In genomic region chr13:25462301-25463125, GRCh38 we compare ENCODE assay signal across 15 cellular contexts.
DNase-seq lines count a peak whose midpoint lies in the region; ATAC-seq and TF ChIP-seq lines count a peak whose summit lies in the region.
"Had no signal": no experiment of that assay in that cellular context is flagged by ENCODE, and none has a peak within 500 bp of the region (broad histone marks: within the 10 kb centered on the region; RNA-seq: fewer than 3 reads in every experiment).

No MANE protein-coding gene starts in this region.

- H2BK120ac ChIP-seq in IMR-90 (ENCODE audit: low read depth, low read length), result no peak overlapping the region

- H4K91ac ChIP-seq in IMR-90 (ENCODE audit: insufficient read depth, low read depth, low read length), result no peak overlapping the region

- H3K4me2 ChIP-seq in IMR-90 (ENCODE audit: low read depth, low read length) (no peak overlapping the region), mammary epithelial cell (ENCODE audit: insufficient read depth, low read depth, low read length) (peak overlapping the region; percentile 19)
- H3K4me2 ChIP-seq: PC-9, SK-N-SH had no signal

- H3K4me1 ChIP-seq in IMR-90 (ENCODE audit: control insufficient read depth, insufficient read depth, low read length), result no peaks in the 10 kb centered on the region
- peaks cover 40% of the 10 kb centered on the region for H3K4me1 ChIP-seq in mammary epithelial cell (ENCODE audit: insufficient read depth, low read length)
- H3K4me1 ChIP-seq in adrenal gland (replicated peaks in 1 of 2), result no peaks in the 10 kb centered on the region
- no peaks in the 10 kb centered on the region for H3K4me1 ChIP-seq in BE2C

- no peak overlapping the region for H3K56ac ChIP-seq in IMR-90 (ENCODE audit: extremely low read depth, insufficient read depth, low read length)

- H3K18ac ChIP-seq in IMR-90 (ENCODE audit: low read depth, low read length), result no peak overlapping the region

- H3K9ac ChIP-seq in IMR-90 (ENCODE audit: low read depth, low read length), result no peak overlapping the region
- H3K9ac ChIP-seq in mammary epithelial cell (ENCODE audit: insufficient read depth, low read length), result no peak overlapping the region
- H3K9ac ChIP-seq: SK-N-SH had no signal

- BruUV-seq in IMR-90 (replicated peaks; lab: Mats Ljungman, UMichigan) (no TSS peak), mammary epithelial cell (replicated peaks; lab: Mats Ljungman, UMichigan) (no TSS peak)

- H2AK5ac ChIP-seq in IMR-90 (ENCODE audit: low read depth, low read length), result no peak overlapping the region

- no peak overlapping the region for H2BK20ac ChIP-seq in IMR-90 (ENCODE audit: low read depth, low read length)

- no peak overlapping the region for H2BK5ac ChIP-seq in IMR-90 (ENCODE audit: low read depth, low read length, poor library complexity, severe bottlenecking)

- no peaks in the 10 kb centered on the region for H3K79me2 ChIP-seq in mammary epithelial cell (ENCODE audit: insufficient read depth, low read length)

- H3K9me1 ChIP-seq in IMR-90 (ENCODE audit: insufficient read depth, low read length), result no peaks in the 10 kb centered on the region

- ATAC-seq in IMR-90 (ENCODE audit: low read depth) (no peak), HG03025 (IDR thresholded peaks at IDR 0.05; ENCODE audit: low FRiP score, unreplicated experiment) (no peak)

- in situ Hi-C loops in IMR-90 (cut with MboI; ENCODE audit: low sequenced_read_pairs), result no loop called here
- in situ Hi-C loops in mammary epithelial cell (cut with MboI; ENCODE audit: low sequenced_read_pairs in 2 of 2), result no loop called here

- TF ChIP-seq POLR2A in IMR-90 (IDR thresholded peaks at IDR 0.05; ENCODE audit: low read depth, low read length) (no peak), adrenal gland (IDR thresholded peaks at IDR 0.05) (no peak)

- no peak for TF ChIP-seq CTCF in IMR-90 (conservative IDR thresholded peaks at IDR 0.05; ENCODE audit: low read depth, low read length)
- TF ChIP-seq CTCF in mammary epithelial cell (conservative IDR thresholded peaks at IDR 0.05 in 1 of 2, IDR thresholded peaks at IDR 0.05 in 1 of 2; ENCODE audit: extremely low read depth in 1 of 2, insufficient read depth in 1 of 2, low read depth in 1 of 2, low read length in 2 of 2), result no peak
- no peak for TF ChIP-seq CTCF in kidney epithelial cell (IDR thresholded peaks at IDR 0.05; ENCODE audit: insufficient read depth, low read length, poor library complexity, severe bottlenecking)
- TF ChIP-seq CTCF in adrenal gland (IDR thresholded peaks at IDR 0.05), result no peak
- TF ChIP-seq CTCF in BE2C (IDR thresholded peaks at IDR 0.05; ENCODE audit: low read depth, low read length), result no peak

- H3K9me3 ChIP-seq in IMR-90 (ENCODE audit: control insufficient read depth, insufficient read depth, low read length) (no peaks in the 10 kb centered on the region), mammary epithelial cell (replicated peaks; ENCODE audit: insufficient read depth, low read length) (no peaks in the 10 kb centered on the region), adrenal gland (replicated peaks in 1 of 3) (no peaks in the 10 kb centered on the region), BE2C (no peaks in the 10 kb centered on the region)
- H3K9me3 ChIP-seq: SK-N-SH had no signal

- no peaks in the 10 kb centered on the region for H3K79me1 ChIP-seq in IMR-90 (ENCODE audit: low read depth in 1 of 2, low read length in 2 of 2)

- H4K20me1 ChIP-seq in IMR-90 (ENCODE audit: insufficient read depth, low read length) (no peaks in the 10 kb centered on the region), mammary epithelial cell (ENCODE audit: insufficient read depth, low read length) (no peaks in the 10 kb centered on the region)

- H4K8ac ChIP-seq in IMR-90 (ENCODE audit: low read depth in 2 of 2, low read length in 2 of 2), result no peak overlapping the region

- CTCF ChIA-PET in IMR-90 (lab: Yijun Ruan, JAX) (no interaction called here), mammary epithelial cell (lab: Charles Lee; ENCODE audit: low non-redundant PET) (no interaction called here)

- H3K14ac ChIP-seq in IMR-90 (replicated peaks; ENCODE audit: low read depth, low read length), result no peak overlapping the region

- no peak overlapping the region for H4K5ac ChIP-seq in IMR-90 (ENCODE audit: low read depth, low read length)

- no peak overlapping the region for H3K23ac ChIP-seq in IMR-90 (ENCODE audit: low read depth, low read length)

- H3K4ac ChIP-seq in IMR-90 (ENCODE audit: low read depth, low read length), result no peak overlapping the region

- dilution Hi-C loops in IMR-90 (cut with HindIII; ENCODE audit: low sequenced_read_pairs, unreplicated experiment) (no loop called here), mammary epithelial cell (cut with HindIII; ENCODE audit: low sequenced_read_pairs) (no loop called here)

- intact Hi-C loops in IMR-90 (cut with micrococcal nuclease), result no loop called here
- intact Hi-C loops in mammary epithelial cell (cut with micrococcal nuclease), result no loop called here
- intact Hi-C loops in adrenal gland (cut with DNase I), result no loop called here

- no peak overlapping the region for H2AK9ac ChIP-seq in IMR-90 (replicated peaks; ENCODE audit: low read depth, low read length, poor library complexity)

- H3K4me3 ChIP-seq in IMR-90 (ENCODE audit: insufficient read depth, low read depth, low read length) (no peak overlapping the region), mammary epithelial cell (replicated peaks in 1 of 3; ENCODE audit: insufficient read depth in 1 of 3, low read depth in 2 of 3, low read length in 3 of 3) (no peak overlapping the region), kidney epithelial cell (ENCODE audit: low read depth, low read length) (no peak overlapping the region), adrenal gland (no peak overlapping the region), BE2C (ENCODE audit: low read depth, low read length) (no peak overlapping the region)
- H3K4me3 ChIP-seq: PC-9 had no signal

- H3K36me3 ChIP-seq in IMR-90 (ENCODE audit: control insufficient read depth, insufficient read depth, low read length) (no peaks in the 10 kb centered on the region), mammary epithelial cell (ENCODE audit: insufficient read depth, low read length) (no peaks in the 10 kb centered on the region), kidney epithelial cell (ENCODE audit: control insufficient read depth, insufficient read depth, low read length) (no peaks in the 10 kb centered on the region), adrenal gland (replicated peaks in 1 of 2) (no peaks in the 10 kb centered on the region), BE2C (no peaks in the 10 kb centered on the region)

- no peak overlapping the region for H3K27ac ChIP-seq in IMR-90 (ENCODE audit: insufficient read depth, low read length)
- peak overlapping the region; percentile 56 for H3K27ac ChIP-seq in mammary epithelial cell (ENCODE audit: insufficient read depth, low read depth, low read length)
- H3K27ac ChIP-seq in adrenal gland, result no peak overlapping the region
- H3K27ac ChIP-seq: PC-9 had no signal

- no peak for TF ChIP-seq RAD21 in IMR-90 (IDR thresholded peaks at IDR 0.05; ENCODE audit: low read length)

- no peak overlapping the region for H2BK15ac ChIP-seq in IMR-90 (ENCODE audit: low read depth, low read length)

- no peak overlapping the region for H2AFZ ChIP-seq in IMR-90 (replicated peaks; ENCODE audit: low read length, poor library complexity)
- peak overlapping the region; percentile 25 for H2AFZ ChIP-seq in mammary epithelial cell (ENCODE audit: low read depth, low read length)
- H2AFZ ChIP-seq: PC-9 had no signal

- DNase-seq in IMR-90, result no peak
- DNase-seq in mammary epithelial cell, result peak; percentile 83
- DNase-seq in kidney epithelial cell (ENCODE audit: low read depth), result peak; percentile 29
- no peak for DNase-seq in adrenal gland
- DNase-seq in stimulated activated CD4-positive, alpha-beta T cell treated with anti-CD3 and anti-CD28 coated beads, Interleukin-4, amount 100 ng/mL, for 4 hours, result no peak
- DNase-seq in BE2C, result no peak
- DNase-seq: C1 segment of cervical spinal cord, H7, NCI-H1105, NCI-H1694 treated with DMSO at 0.1 percent for 48 hours, NCI-H446, PC-9, Right ventricle myocardium superior, SK-N-SH had no signal

- no peaks in the 10 kb centered on the region for H3K27me3 ChIP-seq in IMR-90 (ENCODE audit: control insufficient read depth, insufficient read depth, low read length)
- H3K27me3 ChIP-seq in mammary epithelial cell (ENCODE audit: insufficient read depth, low read length), result no peaks in the 10 kb centered on the region
- H3K27me3 ChIP-seq in kidney epithelial cell (ENCODE audit: control insufficient read depth, insufficient read depth, low read length), result no peaks in the 10 kb centered on the region
- H3K27me3 ChIP-seq in adrenal gland, result no peaks in the 10 kb centered on the region
- H3K27me3 ChIP-seq in BE2C, result no peaks in the 10 kb centered on the region

- POLR2A ChIA-PET in IMR-90 (lab: Charles Lee; ENCODE audit: unreplicated experiment), result no interaction called here

- 40% methylated on average over 1 of the region's 9 CpGs; no CpG with 5 or more reads in 1 of the 2 experiments for WGBS in IMR-90 (ENCODE audit: extremely low coverage in 2 of 2, insufficient read length in 1 of 2), 2 experiments
- 77% methylated on average over 9 of the region's 9 CpGs for WGBS in mammary epithelial cell (ENCODE audit: low coverage, missing lambda C conversion rate)
- 84 to 94% (median 88%) methylated on average over 8 to 9 of the region's 9 CpGs for WGBS in adrenal gland, 4 donors

TF ChIP-seq in IMR-90, 13 proteins besides CTCF, POLR2A, EP300 and RAD21:
- TF ChIP-seq SMC3 (IDR thresholded peaks at IDR 0.05; ENCODE audit: low read depth, low read length) (no peak), FOS (IDR thresholded peaks at IDR 0.05; ENCODE audit: low read depth, low read length) (no peak), CEBPB (IDR thresholded peaks at IDR 0.05; ENCODE audit: low read depth, low read length) (peak; percentile 82)

Comparison
In these comparisons a context has a peak if more than half of its experiments do, and no peak if none do; other contexts are left out.
1. DNase-seq: peak in mammary epithelial cell (single experiment) and kidney epithelial cell (single experiment); none in IMR-90 (single experiment), adrenal gland (0 of 7), stimulated activated CD4-positive, alpha-beta T cell treated with anti-CD3 and anti-CD28 coated beads, Interleukin-4, amount 100 ng/mL, for 4 hours (0 of 2) and BE2C (single experiment).